ENCODE assay signal across 7 cellular contexts in the genomic region with DNA sequence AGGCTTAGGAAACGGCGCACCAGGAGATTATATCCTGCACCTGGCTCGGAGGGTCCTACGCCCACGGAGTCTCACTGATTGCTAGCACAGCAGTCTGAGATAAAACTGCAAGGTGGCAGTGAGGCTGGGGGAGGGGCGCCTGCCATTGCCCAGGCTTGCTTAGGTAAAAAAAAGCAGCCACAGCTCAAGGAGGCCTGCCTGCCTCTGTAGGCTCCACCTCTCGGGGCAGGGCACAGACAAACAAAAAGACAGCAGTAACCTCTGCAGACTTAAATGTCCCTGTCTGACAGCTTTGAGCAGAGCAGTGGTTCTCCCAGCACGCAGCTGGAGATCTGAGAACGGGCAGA. TPM values are rescaled to one million over a fixed set of nuclear protein-coding genes. Genes with fewer than 3 reads are reported as not detected.
A peak's percentile ranks its signal among the peaks of the same experiment; 100 is the strongest.
DNase-seq lines count a peak whose midpoint lies in the region; ATAC-seq, FAIRE-seq and TF ChIP-seq lines count a peak whose summit lies in the region.
"Not testable (repeated sequence)": the region's sequence is repeated elsewhere in the genome, so short reads cannot be mapped to it uniquely, and the experiment has no call there.
"Had no signal": no experiment of that assay in that cellular context is flagged by ENCODE, and none has a peak within 500 bp of the region (broad histone marks: within the 10 kb centered on the region; RNA-seq: fewer than 3 reads in every experiment).

No MANE protein-coding gene starts in this region.

- H3K36me3 ChIP-seq in HepG2 (replicated peaks in 1 of 2; ENCODE audit: control insufficient read depth in 1 of 2, insufficient read depth in 2 of 2, low read length in 2 of 2) = peaks cover 0 to 18% of the 10 kb centered on the region in 2 experiments; a peak in 2 of 5 replicates

- intact Hi-C loops in activated CD4-positive, alpha-beta T cell treated with anti-CD3 and anti-CD28 coated beads, Interleukin-2, amount 10 ng/mL, durations not matched to agents 24 days and 14 days (cut with micrococcal nuclease) = loop anchor here (2.0 kb wide), 1 partner anchor 36 kb away; the partner anchor contains the start of gene SMIM3
- intact Hi-C loops in HepG2 (cut with micrococcal nuclease; ENCODE audit: unreplicated experiment) = not testable (repeated sequence)

- not testable (repeated sequence) for H3K9me3 Mint-ChIP-seq in activated CD4-positive, alpha-beta T cell treated with anti-CD3 and anti-CD28 coated beads, Interleukin-2, amount 10 ng/mL, durations not matched to agents 24 days and 14 days; activated T-cell treated with anti-CD3 and anti-CD28 coated beads, Interleukin-2, amount 50 U/mL, for 24 hours; activated naive CD8-positive, alpha-beta T cell (ENCODE audit: low read depth); stimulated activated naive CD8-positive, alpha-beta T cell treated with anti-CD3 and anti-CD28 coated beads, Interleukin-15, amount 100 ng/mL, for 72 hours

- H3K27me3 Mint-ChIP-seq in activated CD4-positive, alpha-beta T cell treated with anti-CD3 and anti-CD28 coated beads, Interleukin-2, amount 10 ng/mL, durations not matched to agents 24 days and 14 days; activated T-cell treated with anti-CD3 and anti-CD28 coated beads, Interleukin-2, amount 50 U/mL, for 24 hours; activated naive CD8-positive, alpha-beta T cell; stimulated activated naive CD8-positive, alpha-beta T cell treated with anti-CD3 and anti-CD28 coated beads, Interleukin-15, amount 100 ng/mL, for 72 hours: not testable (repeated sequence)

- TF ChIP-seq CTCF in RWPE1 (conservative IDR thresholded peaks at IDR 0.05; ENCODE audit: low read depth); HepG2 (CRISPR knock-in tag; IDR thresholded peaks at IDR 0.05): not testable (repeated sequence)

- H3K4me2 ChIP-seq in HepG2 (ENCODE audit: low read depth, low read length) = not testable (repeated sequence)

- not testable (repeated sequence) for H3K9ac ChIP-seq in HepG2 (ENCODE audit: insufficient read depth, low read depth, low read length)

- not testable (repeated sequence) for H2AFZ ChIP-seq in HepG2 (ENCODE audit: low read length)

- H3K4me1 Mint-ChIP-seq in activated CD4-positive, alpha-beta T cell treated with anti-CD3 and anti-CD28 coated beads, Interleukin-2, amount 10 ng/mL, durations not matched to agents 24 days and 14 days = peaks cover 49% of the 10 kb centered on the region
- peaks cover 71% of the 10 kb centered on the region for H3K4me1 Mint-ChIP-seq in activated T-cell treated with anti-CD3 and anti-CD28 coated beads, Interleukin-2, amount 50 U/mL, for 24 hours (ENCODE audit: low read depth)
- peaks cover 67% of the 10 kb centered on the region for H3K4me1 Mint-ChIP-seq in activated naive CD8-positive, alpha-beta T cell (ENCODE audit: low read depth)
- H3K4me1 Mint-ChIP-seq in stimulated activated naive CD8-positive, alpha-beta T cell treated with anti-CD3 and anti-CD28 coated beads, Interleukin-15, amount 100 ng/mL, for 72 hours = peaks cover 71% of the 10 kb centered on the region

- FAIRE-seq in HepG2 (lab: Jason Lieb, UNC) = not testable (repeated sequence)

- CTCF ChIA-PET in RWPE1 (lab: Yijun Ruan, JAX); HepG2 (lab: Yijun Ruan, JAX; ENCODE audit: low intra/inter-chr PET ratio, low total read pairs): not testable (repeated sequence)

- 95% methylated on average over 5 of the region's 9 CpGs for WGBS in HepG2 (ENCODE audit: low lambda C conversion rate)

- not testable (repeated sequence) for H3K4me1 ChIP-seq in HepG2 (ENCODE audit: insufficient read depth, low read length)

- in situ Hi-C loops in HepG2 (cut with HindIII; ENCODE audit: extremely low pct_ligation_motif_present, low pct_unique_long_range_greater_than_20kb) = not testable (repeated sequence)

- peaks cover 15% of the 10 kb centered on the region for H3K79me2 ChIP-seq in HepG2 (ENCODE audit: insufficient read depth, low read length)

- H3K9me3 ChIP-seq in HepG2 (ENCODE audit: low read length) = not testable (repeated sequence)

- H3K27me3 ChIP-seq in HepG2 (ENCODE audit: control insufficient read depth in 1 of 2, insufficient read depth in 2 of 2, low read length in 2 of 2) = not testable (repeated sequence)

- H4K20me1 ChIP-seq in HepG2 (ENCODE audit: insufficient read depth, low read length) = not testable (repeated sequence)

- TF ChIP-seq POLR2A in HepG2 (IDR thresholded peaks at IDR 0.05; ENCODE audit: insufficient read depth in 1 of 2, low read depth in 2 of 2, low read length in 2 of 2) = not testable (repeated sequence)

- not testable (repeated sequence) for H3K27ac Mint-ChIP-seq in activated CD4-positive, alpha-beta T cell treated with anti-CD3 and anti-CD28 coated beads, Interleukin-2, amount 10 ng/mL, durations not matched to agents 24 days and 14 days; stimulated activated naive CD8-positive, alpha-beta T cell treated with anti-CD3 and anti-CD28 coated beads, Interleukin-15, amount 100 ng/mL, for 72 hours
- H3K27ac Mint-ChIP-seq in activated T-cell treated with anti-CD3 and anti-CD28 coated beads, Interleukin-2, amount 50 U/mL, for 24 hours = peak overlapping the region; percentile 55
- peak overlapping the region; percentile 97 for H3K27ac Mint-ChIP-seq in activated naive CD8-positive, alpha-beta T cell

- peaks cover 51% of the 10 kb centered on the region for H3K36me3 Mint-ChIP-seq in activated CD4-positive, alpha-beta T cell treated with anti-CD3 and anti-CD28 coated beads, Interleukin-2, amount 10 ng/mL, durations not matched to agents 24 days and 14 days (ENCODE audit: low read depth)
- H3K36me3 Mint-ChIP-seq in activated T-cell treated with anti-CD3 and anti-CD28 coated beads, Interleukin-2, amount 50 U/mL, for 24 hours (ENCODE audit: low read depth) = peaks cover 70% of the 10 kb centered on the region
- peaks cover 20% of the 10 kb centered on the region for H3K36me3 Mint-ChIP-seq in activated naive CD8-positive, alpha-beta T cell

- not testable (repeated sequence) for ATAC-seq in HepG2
- peak; percentile 54 for ATAC-seq in stimulated activated naive CD8-positive, alpha-beta T cell treated with anti-CD3 and anti-CD28 coated beads, Interleukin-15, amount 100 ng/mL, for 72 hours

- not testable (repeated sequence) for DNase-seq in RWPE1 (ENCODE audit: low spot score); activated T-cell treated with anti-CD3 and anti-CD28 coated beads, Interleukin-2, amount 50 U/mL, for 24 hours; HepG2 (ENCODE audit: low spot score); stimulated activated naive CD8-positive, alpha-beta T cell treated with anti-CD3 and anti-CD28 coated beads, Interleukin-15, amount 100 ng/mL, for 72 hours
- peak; percentile 70 for DNase-seq in activated CD4-positive, alpha-beta T cell treated with anti-CD3 and anti-CD28 coated beads, Interleukin-2, amount 10 ng/mL, durations not matched to agents 24 days and 14 days

- BruUV-seq in HepG2 (replicated peaks; lab: Mats Ljungman, UMichigan) = not testable (repeated sequence)

- TF ChIP-seq RAD21 in HepG2 (CRISPR knock-in tag; IDR thresholded peaks at IDR 0.05) = not testable (repeated sequence)

- not testable (repeated sequence) for H3K4me3 ChIP-seq in HepG2 (replicated peaks in 1 of 3; ENCODE audit: insufficient read depth in 1 of 3, low read depth in 2 of 3, low read length in 3 of 3)

- peak overlapping the region; percentile 71 for H3K4me3 Mint-ChIP-seq in activated CD4-positive, alpha-beta T cell treated with anti-CD3 and anti-CD28 coated beads, Interleukin-2, amount 10 ng/mL, durations not matched to agents 24 days and 14 days
- H3K4me3 Mint-ChIP-seq in activated T-cell treated with anti-CD3 and anti-CD28 coated beads, Interleukin-2, amount 50 U/mL, for 24 hours = not testable (repeated sequence)
- H3K4me3 Mint-ChIP-seq in activated naive CD8-positive, alpha-beta T cell = peak overlapping the region; percentile 80
- H3K4me3 Mint-ChIP-seq in stimulated activated naive CD8-positive, alpha-beta T cell treated with anti-CD3 and anti-CD28 coated beads, Interleukin-15, amount 100 ng/mL, for 72 hours = peak overlapping the region; percentile 63 to 76

- POLR2A ChIA-PET in RWPE1 (lab: Yijun Ruan, JAX; ENCODE audit: low non-redundant PET); HepG2 (lab: Yijun Ruan, JAX): not testable (repeated sequence)

- not testable (repeated sequence) for TF ChIP-seq EP300 in HepG2 (IDR thresholded peaks at IDR 0.05; ENCODE audit: low read depth in 2 of 2, low read length in 2 of 2); HepG2 (CRISPR knock-in tag; IDR thresholded peaks at IDR 0.05; ENCODE audit: borderline replicate concordance)

- peak overlapping the region; percentile 25; the same call in 1 of the 2 replicates for H3K27ac ChIP-seq in RWPE1
- H3K27ac ChIP-seq in HepG2 (ENCODE audit: extremely low read length, insufficient read depth, low read length) = not testable (repeated sequence)

RNA-seq across cellular contexts. Expression of gene DCTN4, which starts 15.7 kb away (rescaled TPM):
- 43.9 and 44.8 TPM in 2 replicates for total RNA-seq in activated CD4-positive, alpha-beta T cell treated with anti-CD3 and anti-CD28 coated beads, Interleukin-2, amount 10 ng/mL, durations not matched to agents 24 days and 14 days
- total RNA-seq in HepG2 (2016; rRNA removed; fragmentation: Illumina TruSeq; extraction: Trizol) = 26.9 and 39.7 TPM in 2 replicates
- 3.5 and 5.2 TPM in 2 replicates for total RNA-seq in HepG2 (2016; cell fraction: cytosol; rRNA removed; fragmentation: Illumina TruSeq; extraction: Trizol; ENCODE audit: low read depth)
- 28.4 and 40.9 TPM in 2 replicates for total RNA-seq in HepG2 (2016; cell fraction: insoluble cytoplasmic fraction; rRNA removed; fragmentation: Illumina TruSeq; extraction: Trizol)
- 16.8 and 20.1 TPM in 2 replicates for total RNA-seq in HepG2 (2016; cell fraction: membrane; rRNA removed; fragmentation: Illumina TruSeq; extraction: Trizol)
- 29.2 and 37.4 TPM in 2 replicates for total RNA-seq in HepG2 (2016; cell fraction: nucleus; rRNA removed; fragmentation: Illumina TruSeq; extraction: Trizol)
- polyA plus RNA-seq in HepG2 (2011; rRNA removed) = 21.5 and 24.1 TPM in 2 replicates
- polyA plus RNA-seq in HepG2 (2011; cell fraction: cytosol; rRNA removed) = 17.3 and 22.7 TPM in 2 replicates
- polyA plus RNA-seq in HepG2 (2011; cell fraction: nucleus; rRNA removed) = 18.6 and 20.3 TPM in 2 replicates
- 18.3 and 23.7 TPM in 2 replicates for polyA plus RNA-seq in HepG2 (2012)
- polyA plus RNA-seq in HepG2 (2016; cell fraction: cytosol; fragmentation: Illumina TruSeq; extraction: Trizol; ENCODE audit: low read depth) = 1.7 and 1.8 TPM in 2 replicates
- polyA plus RNA-seq in HepG2 (2016; cell fraction: insoluble cytoplasmic fraction; fragmentation: Illumina TruSeq; extraction: Trizol; ENCODE audit: low read depth) = 42.0 and 42.5 TPM in 2 replicates
- polyA plus RNA-seq in HepG2 (2016; cell fraction: membrane; fragmentation: Illumina TruSeq; extraction: Trizol; ENCODE audit: low read depth) = 7.3 and 8.7 TPM in 2 replicates
- polyA plus RNA-seq in HepG2 (2016; cell fraction: nucleus; fragmentation: Illumina TruSeq; extraction: Trizol; ENCODE audit: insufficient read depth, low read depth) = 24.5 and 29.7 TPM in 2 replicates
- 41.6 and 54.4 TPM in 2 replicates for polyA minus RNA-seq in HepG2 (2011; rRNA and poly(A)+ RNA removed; ENCODE audit: low replicate concordance)
- 26.7 and 27.0 TPM in 2 replicates for polyA minus RNA-seq in HepG2 (2011; cell fraction: cytosol; rRNA and poly(A)+ RNA removed)
- 59.4 and 66.0 TPM in 2 replicates for polyA minus RNA-seq in HepG2 (2011; cell fraction: nucleus; rRNA and poly(A)+ RNA removed)

RNA-seq across cellular contexts. Expression of gene SMIM3, which starts 35.4 kb away (rescaled TPM):
- 13.8 and 16.6 TPM in 2 replicates for total RNA-seq in activated CD4-positive, alpha-beta T cell treated with anti-CD3 and anti-CD28 coated beads, Interleukin-2, amount 10 ng/mL, durations not matched to agents 24 days and 14 days
- total RNA-seq in HepG2 (2016; rRNA removed; fragmentation: Illumina TruSeq; extraction: Trizol) = 11.6 and 14.1 TPM in 2 replicates
- total RNA-seq in HepG2 (2016; cell fraction: cytosol; rRNA removed; fragmentation: Illumina TruSeq; extraction: Trizol; ENCODE audit: low read depth) = 17.2 and 21.9 TPM in 2 replicates
- 12.8 and 13.2 TPM in 2 replicates for total RNA-seq in HepG2 (2016; cell fraction: insoluble cytoplasmic fraction; rRNA removed; fragmentation: Illumina TruSeq; extraction: Trizol)
- 26.9 and 32.8 TPM in 2 replicates for total RNA-seq in HepG2 (2016; cell fraction: membrane; rRNA removed; fragmentation: Illumina TruSeq; extraction: Trizol)
- 5.2 and 6.0 TPM in 2 replicates for total RNA-seq in HepG2 (2016; cell fraction: nucleus; rRNA removed; fragmentation: Illumina TruSeq; extraction: Trizol)
- polyA plus RNA-seq in HepG2 (2011; rRNA removed) = 71.3 and 96.7 TPM in 2 replicates
- polyA plus RNA-seq in HepG2 (2011; cell fraction: cytosol; rRNA removed) = 110 and 111 TPM in 2 replicates
- 25.5 and 30.6 TPM in 2 replicates for polyA plus RNA-seq in HepG2 (2011; cell fraction: nucleus; rRNA removed)
- polyA plus RNA-seq in HepG2 (2012) = 81.2 and 85.5 TPM in 2 replicates
- 17.8 and 26.6 TPM in 2 replicates for polyA plus RNA-seq in HepG2 (2016; cell fraction: cytosol; fragmentation: Illumina TruSeq; extraction: Trizol; ENCODE audit: low read depth)
- 12.2 and 14.7 TPM in 2 replicates for polyA plus RNA-seq in HepG2 (2016; cell fraction: insoluble cytoplasmic fraction; fragmentation: Illumina TruSeq; extraction: Trizol; ENCODE audit: low read depth)
- polyA plus RNA-seq in HepG2 (2016; cell fraction: membrane; fragmentation: Illumina TruSeq; extraction: Trizol; ENCODE audit: low read depth) = 22.1 and 31.4 TPM in 2 replicates
- 8.9 and 9.4 TPM in 2 replicates for polyA plus RNA-seq in HepG2 (2016; cell fraction: nucleus; fragmentation: Illumina TruSeq; extraction: Trizol; ENCODE audit: insufficient read depth, low read depth)
- 0.09 and 62.7 TPM in 2 replicates for polyA minus RNA-seq in HepG2 (2011; rRNA and poly(A)+ RNA removed; ENCODE audit: low replicate concordance)
- 32.4 and 33.9 TPM in 2 replicates for polyA minus RNA-seq in HepG2 (2011; cell fraction: cytosol; rRNA and poly(A)+ RNA removed)
- 9.8 and 12.9 TPM in 2 replicates for polyA minus RNA-seq in HepG2 (2011; cell fraction: nucleus; rRNA and poly(A)+ RNA removed)
- total RNA-seq: B cell had no signal

RNA-seq across cellular contexts. Expression of gene RBM22, which starts 42.3 kb away (rescaled TPM):
- total RNA-seq in activated CD4-positive, alpha-beta T cell treated with anti-CD3 and anti-CD28 coated beads, Interleukin-2, amount 10 ng/mL, durations not matched to agents 24 days and 14 days = 69.6 and 78.4 TPM in 2 replicates
- 27.7 and 28.3 TPM in 2 replicates for total RNA-seq in HepG2 (2016; rRNA removed; fragmentation: Illumina TruSeq; extraction: Trizol)
- total RNA-seq in HepG2 (2016; cell fraction: cytosol; rRNA removed; fragmentation: Illumina TruSeq; extraction: Trizol; ENCODE audit: low read depth) = 5.7 and 6.4 TPM in 2 replicates
- 23.8 and 26.3 TPM in 2 replicates for total RNA-seq in HepG2 (2016; cell fraction: insoluble cytoplasmic fraction; rRNA removed; fragmentation: Illumina TruSeq; extraction: Trizol)
- total RNA-seq in HepG2 (2016; cell fraction: membrane; rRNA removed; fragmentation: Illumina TruSeq; extraction: Trizol) = 11.5 and 11.9 TPM in 2 replicates
- 27.4 and 28.2 TPM in 2 replicates for total RNA-seq in HepG2 (2016; cell fraction: nucleus; rRNA removed; fragmentation: Illumina TruSeq; extraction: Trizol)
- 27.3 and 35.0 TPM in 2 replicates for polyA plus RNA-seq in HepG2 (2011; rRNA removed)
- 12.7 and 16.9 TPM in 2 replicates for polyA plus RNA-seq in HepG2 (2011; cell fraction: cytosol; rRNA removed)
- 42.7 and 44.5 TPM in 2 replicates for polyA plus RNA-seq in HepG2 (2011; cell fraction: nucleus; rRNA removed)
- 25.4 and 28.8 TPM in 2 replicates for polyA plus RNA-seq in HepG2 (2012)
- 2.7 and 3.2 TPM in 2 replicates for polyA plus RNA-seq in HepG2 (2016; cell fraction: cytosol; fragmentation: Illumina TruSeq; extraction: Trizol; ENCODE audit: low read depth)
- polyA plus RNA-seq in HepG2 (2016; cell fraction: insoluble cytoplasmic fraction; fragmentation: Illumina TruSeq; extraction: Trizol; ENCODE audit: low read depth) = 34.5 and 39.1 TPM in 2 replicates
- polyA plus RNA-seq in HepG2 (2016; cell fraction: membrane; fragmentation: Illumina TruSeq; extraction: Trizol; ENCODE audit: low read depth) = 7.7 and 9.1 TPM in 2 replicates
- 43.5 and 48.3 TPM in 2 replicates for polyA plus RNA-seq in HepG2 (2016; cell fraction: nucleus; fragmentation: Illumina TruSeq; extraction: Trizol; ENCODE audit: insufficient read depth, low read depth)
- polyA minus RNA-seq in HepG2 (2011; rRNA and poly(A)+ RNA removed; ENCODE audit: low replicate concordance) = 9.8 and 27.6 TPM in 2 replicates
- polyA minus RNA-seq in HepG2 (2011; cell fraction: cytosol; rRNA and poly(A)+ RNA removed) = 12.1 and 16.2 TPM in 2 replicates
- polyA minus RNA-seq in HepG2 (2011; cell fraction: nucleus; rRNA and poly(A)+ RNA removed) = 43.9 and 49.9 TPM in 2 replicates
